In the genomic region with DNA sequence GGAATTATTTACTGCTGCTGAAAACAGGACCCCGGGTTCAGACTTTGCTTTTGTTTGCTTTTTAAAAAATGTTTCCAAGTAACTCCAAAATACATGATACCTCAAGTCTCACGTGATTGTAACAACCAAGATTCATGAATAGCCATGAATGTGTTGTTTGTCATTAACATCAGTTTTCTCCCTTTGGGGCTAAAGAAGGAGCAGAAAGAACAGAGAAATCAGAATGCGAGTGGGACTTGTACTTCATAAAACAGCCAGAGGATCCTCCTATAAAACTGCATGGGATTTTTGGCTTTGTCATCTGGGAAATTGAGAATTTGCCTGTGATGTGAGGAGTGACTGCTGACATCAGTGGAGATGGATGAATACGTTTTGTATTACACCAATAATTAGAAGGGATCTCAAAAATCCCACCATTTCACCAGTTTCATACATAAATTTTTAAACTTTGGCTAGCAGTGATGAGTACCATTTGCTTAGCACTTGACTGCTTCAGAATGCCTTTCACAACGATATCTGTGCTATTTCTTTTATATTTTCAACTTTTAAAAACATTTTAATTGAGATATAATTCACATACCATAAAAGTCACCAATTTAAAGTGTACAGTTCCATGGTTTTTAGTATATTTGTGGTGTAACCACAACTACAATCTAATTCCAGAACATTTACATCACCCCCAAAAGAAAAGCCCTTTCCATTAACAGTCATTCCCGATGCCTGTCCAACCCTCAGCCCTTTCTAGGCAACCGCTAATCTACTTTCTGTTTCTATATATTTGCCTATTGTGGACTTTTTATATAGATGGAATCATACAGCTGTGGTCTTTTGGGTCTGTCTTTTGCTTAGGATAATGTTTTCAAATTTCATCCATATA, we compare ENCODE assay signal across 31 cellular contexts.
DNase-seq lines count a peak whose midpoint lies in the region; ATAC-seq, FAIRE-seq and TF ChIP-seq lines count a peak whose summit lies in the region.
"Had no signal": no experiment of that assay in that cellular context is flagged by ENCODE, and none has a peak within 500 bp of the region (broad histone marks: within the 10 kb centered on the region; RNA-seq: fewer than 3 reads in every experiment).

No MANE protein-coding gene starts in this region.

- H3K36me3 Mint-ChIP-seq in astrocyte (ENCODE audit: low read depth, unreplicated experiment) = no peaks in the 10 kb centered on the region
- H3K36me3 Mint-ChIP-seq in mesothelial cell of epicardium = peaks cover 12% of the 10 kb centered on the region
- no peaks in the 10 kb centered on the region for H3K36me3 Mint-ChIP-seq in natural killer cell

- H3K4me2 ChIP-seq in astrocyte (ENCODE audit: low read length) = peak overlapping the region; percentile 19

- ATAC-seq in natural killer cell = no peak
- ATAC-seq: left colon, PC-3 had no signal

- H3K9ac ChIP-seq in astrocyte (ENCODE audit: low read length) = no peak overlapping the region

- FAIRE-seq in astrocyte (lab: Jason Lieb, UNC) (no peak), HTR-8/SVneo (lab: Jason Lieb, UNC) (no peak)
- FAIRE-seq: A204.1, small intestine had no signal

- no peaks in the 10 kb centered on the region for H3K9me3 ChIP-seq in astrocyte (ENCODE audit: insufficient read depth, low read depth, low read length)

- intact Hi-C loops in natural killer cell (cut with micrococcal nuclease) = no loop called here

- DNase-seq in AG10803 (ENCODE audit: low read depth) = peak; percentile 21
- peak; percentile 13 for DNase-seq in H4 (ENCODE audit: low spot score)
- DNase-seq in astrocyte (ENCODE audit: low read depth) = peak; percentile 58
- no peak for DNase-seq in mesothelial cell of epicardium (ENCODE audit: low spot score in 2 of 2, unreplicated experiment in 2 of 2)
- no peak for DNase-seq in AG20443 (ENCODE audit: low spot score)
- DNase-seq in GM03348 (ENCODE audit: low spot score) = no peak
- DNase-seq in natural killer cell = no peak
- no peak for DNase-seq in HTR-8/SVneo (ENCODE audit: insufficient read length, low spot score)
- DNase-seq: activated CD4-positive, alpha-beta T cell treated with anti-CD3 and anti-CD28 coated beads, Interleukin-2, amount 50 U/mL, for 48 hours; activated naive CD4-positive, alpha-beta T cell treated with anti-CD3 and anti-CD28 coated beads, Interleukin-2, amount 10 ng/mL, durations not matched to agents 7 days and 5 days; amniotic stem cell; caudate nucleus; left colon; naive B cell; NCI-H1092 treated with DMSO at 0.1 percent for 48 hours; NCI-H187; NCI-H2171 treated with DMSO at 0.1 percent for 48 hours; NCI-H524; NK-92 treated with Interleukin-12 subunit alpha and Interleukin-12 subunit beta, amount 100 ng/mL, for 24 hours; occipital lobe; PC-3; retina; stimulated activated CD4-positive, alpha-beta T cell treated with anti-CD3 and anti-CD28 coated beads, Interleukin-1b, Interleukin-23, amount 100 ng/mL, for 48 hours; stimulated activated CD8-positive, alpha-beta memory T cell treated with anti-CD3 and anti-CD28 coated beads, Interleukin-4, amount 100 ng/mL, for 48 hours; T-helper 1 cell; trophoblast cell had no signal

- H3K9me3 Mint-ChIP-seq in astrocyte (ENCODE audit: unreplicated experiment) = peaks cover 3% of the 10 kb centered on the region
- peaks cover 18% of the 10 kb centered on the region for H3K9me3 Mint-ChIP-seq in mesothelial cell of epicardium
- H3K9me3 Mint-ChIP-seq in natural killer cell = peaks cover 3% of the 10 kb centered on the region in 2 donors
- H3K9me3 Mint-ChIP-seq: activated naive CD4-positive, alpha-beta T cell treated with anti-CD3 and anti-CD28 coated beads, Interleukin-2, amount 10 ng/mL, durations not matched to agents 7 days and 5 days had no signal

- H3K27ac Mint-ChIP-seq in astrocyte (ENCODE audit: unreplicated experiment) (no peak overlapping the region), mesothelial cell of epicardium (peak overlapping the region; percentile 96), natural killer cell (no peak overlapping the region)
- H3K27ac Mint-ChIP-seq: activated naive CD4-positive, alpha-beta T cell treated with anti-CD3 and anti-CD28 coated beads, Interleukin-2, amount 10 ng/mL, durations not matched to agents 7 days and 5 days; activated T-helper 1 cell treated with anti-CD3 and anti-CD28 coated beads, Interleukin-12 subunit alpha, Interleukin-12 subunit beta, Interleukin-2, Interleukin-4 antibody, amounts not matched to agents 30 ng/mL and 10 ng/mL and 1 ng/mL, durations not matched to agents 14 hours and 24 hours and 36 hours; B cell; IgD-negative memory B cell had no signal

- no peak overlapping the region for H3K27ac ChIP-seq in astrocyte (ENCODE audit: low read depth, low read length)

- H2AFZ ChIP-seq in astrocyte (ENCODE audit: low read depth, low read length) = no peak overlapping the region

- no peaks in the 10 kb centered on the region for H3K27me3 Mint-ChIP-seq in astrocyte (ENCODE audit: low read depth, unreplicated experiment)
- H3K27me3 Mint-ChIP-seq in mesothelial cell of epicardium (ENCODE audit: low read depth) = no peaks in the 10 kb centered on the region
- H3K27me3 Mint-ChIP-seq in natural killer cell (ENCODE audit: low read depth in 2 of 2) = peaks cover 17 to 48% of the 10 kb centered on the region in 2 donors
- H3K27me3 Mint-ChIP-seq: B cell, naive B cell had no signal

- H3K79me2 ChIP-seq in astrocyte (ENCODE audit: insufficient read depth, low read length) = no peaks in the 10 kb centered on the region

- no peak for TF ChIP-seq CTCF in AG10803 (conservative IDR thresholded peaks at IDR 0.05; ENCODE audit: low read length)
- no peak for TF ChIP-seq CTCF in astrocyte (IDR thresholded peaks at IDR 0.05; ENCODE audit: insufficient read depth, low read depth, low read length)
- no peak for TF ChIP-seq CTCF in mesothelial cell of epicardium (IDR thresholded peaks at IDR 0.05; ENCODE audit: unreplicated experiment)
- no peak for TF ChIP-seq CTCF in natural killer cell (IDR thresholded peaks at IDR 0.05)

- H3K4me3 Mint-ChIP-seq in astrocyte (ENCODE audit: unreplicated experiment) (no peak overlapping the region), mesothelial cell of epicardium (no peak overlapping the region), natural killer cell (no peak overlapping the region)
- H3K4me3 Mint-ChIP-seq: activated naive CD4-positive, alpha-beta T cell treated with anti-CD3 and anti-CD28 coated beads, Interleukin-2, amount 10 ng/mL, durations not matched to agents 7 days and 5 days; activated T-helper 1 cell treated with anti-CD3 and anti-CD28 coated beads, Interleukin-12 subunit alpha, Interleukin-12 subunit beta, Interleukin-2, Interleukin-4 antibody, amounts not matched to agents 30 ng/mL and 10 ng/mL and 1 ng/mL, durations not matched to agents 14 hours and 24 hours and 36 hours; B cell; IgD-negative memory B cell had no signal

- H3K27me3 ChIP-seq in astrocyte (ENCODE audit: insufficient read depth, low read length) = no peaks in the 10 kb centered on the region

- no peaks in the 10 kb centered on the region for H4K20me1 ChIP-seq in astrocyte (ENCODE audit: insufficient read depth, low read length)

- peaks cover 9% of the 10 kb centered on the region for H3K4me1 ChIP-seq in astrocyte (ENCODE audit: insufficient read depth, low read length)

- no peaks in the 10 kb centered on the region for H3K36me3 ChIP-seq in astrocyte (ENCODE audit: insufficient read depth, low read length)

- H3K4me1 Mint-ChIP-seq in astrocyte (ENCODE audit: low read depth, unreplicated experiment) = peaks cover 18% of the 10 kb centered on the region
- H3K4me1 Mint-ChIP-seq in mesothelial cell of epicardium = peaks cover 47% of the 10 kb centered on the region
- H3K4me1 Mint-ChIP-seq in natural killer cell = no peaks in the 10 kb centered on the region
- H3K4me1 Mint-ChIP-seq: activated naive CD4-positive, alpha-beta T cell treated with anti-CD3 and anti-CD28 coated beads, Interleukin-2, amount 10 ng/mL, durations not matched to agents 7 days and 5 days had no signal

- H3K4me3 ChIP-seq in AG10803 (ENCODE audit: low read length) = no peak overlapping the region
- no peak overlapping the region for H3K4me3 ChIP-seq in astrocyte (ENCODE audit: insufficient read depth, low read depth, low read length)

Comparison
In these comparisons a context has a peak if more than half of its experiments do, and no peak if none do; other contexts are left out.
1. DNase-seq: peak in AG10803 (single experiment), H4 (single experiment) and astrocyte (single experiment); none in mesothelial cell of epicardium (0 of 2), AG20443 (single experiment), GM03348 (single experiment), natural killer cell (single experiment) and HTR-8/SVneo (single experiment).